ENCODE assay signal across 1 cellular context in genomic region chr7:151851160-151851751, GRCh38.
TF ChIP-seq lines count a peak whose summit lies in the region.

No MANE protein-coding gene starts in this region.

TF ChIP-seq in WTC11, 78 proteins besides CTCF, POLR2A, EP300 and RAD21 (continued from another document):
- TF ChIP-seq ZNF532 (CRISPR knock-in tag; IDR thresholded peaks at IDR 0.05; ENCODE audit: borderline replicate concordance) (no peak), FOXP4 (CRISPR knock-in tag; IDR thresholded peaks at IDR 0.05) (no peak)
